Comparison of ENCODE assay signal across 9 cellular contexts in the genomic region with DNA sequence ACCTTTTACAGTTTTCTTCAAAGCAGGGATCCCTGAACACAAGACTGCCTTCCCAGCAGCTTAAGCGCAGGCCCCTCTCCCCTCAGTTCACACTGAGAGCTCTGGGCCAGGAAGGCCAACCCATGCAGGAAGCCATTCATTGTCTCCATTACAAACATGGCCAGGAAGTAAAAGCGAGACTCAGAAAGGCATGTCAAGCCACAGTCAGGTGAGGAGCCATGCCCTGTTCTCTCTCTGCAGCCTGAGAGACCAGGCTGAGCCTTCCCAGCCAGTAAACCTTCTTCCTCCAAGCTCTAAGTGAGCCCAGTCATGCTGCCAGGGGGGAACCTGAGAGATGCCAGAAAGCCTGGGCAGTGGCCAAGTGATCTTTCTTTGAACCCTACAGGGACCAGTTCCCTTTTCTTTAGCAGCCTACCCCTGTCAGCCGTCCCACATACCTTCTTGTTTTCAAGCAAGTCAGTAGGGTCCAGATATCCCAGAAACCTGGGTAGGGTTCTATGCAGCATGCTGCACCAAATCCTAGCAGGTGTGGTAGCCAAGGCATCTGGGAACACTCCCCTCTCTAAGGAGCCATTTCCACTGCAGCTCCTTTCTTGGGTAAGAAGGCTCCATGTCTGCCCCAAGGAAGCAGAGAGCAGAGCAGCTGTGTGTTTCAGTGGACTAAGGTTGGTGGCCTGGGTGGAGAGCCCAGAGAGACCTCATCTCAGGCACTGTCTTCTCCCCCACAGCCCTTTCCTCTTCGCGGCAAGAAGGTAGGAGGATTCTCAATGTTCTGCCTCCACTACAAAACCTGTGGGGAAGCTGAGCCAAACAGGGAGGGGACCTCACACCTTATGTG. TPM values are rescaled to one million over a fixed set of nuclear protein-coding genes. Genes with fewer than 3 reads are reported as not detected.
A peak's percentile ranks its signal among the peaks of the same experiment; 100 is the strongest.
DNase-seq lines count a peak whose midpoint lies in the region; ATAC-seq lines count a peak whose summit lies in the region.
"Had no signal": no experiment of that assay in that cellular context is flagged by ENCODE, and none has a peak within 500 bp of the region (broad histone marks: within the 10 kb centered on the region; RNA-seq: fewer than 3 reads in every experiment).

No MANE protein-coding gene starts in this region.

- DNase-seq in SKM-1 (lab: John Stamatoyannopoulos, UW; ENCODE audit: unreplicated experiment) (peak; percentile 69), NCI-H1417 (lab: John Stamatoyannopoulos, UW) (no peak), D341Med (ENCODE audit: low spot score) (no peak), posterior vena cava (ENCODE audit: low spot score) (no peak)
- DNase-seq in stimulated activated naive CD4-positive, alpha-beta T cell (lab: John Stamatoyannopoulos, UW) = peak; percentile 8 to 61 (median 32)

- H3K9me3 ChIP-seq in duodenal mucosa (ENCODE audit: control insufficient read depth in 1 of 2, low read length in 2 of 2) = no peaks in the 10 kb centered on the region
- H3K9me3 ChIP-seq: body of pancreas had no signal

- peaks cover 0 to 5% of the 10 kb centered on the region in 2 donors for H3K27me3 ChIP-seq in duodenal mucosa (ENCODE audit: control insufficient read depth in 1 of 2, insufficient read depth in 2 of 2, low read length in 2 of 2)
- H3K27me3 ChIP-seq: body of pancreas had no signal

- ATAC-seq in GM18498 (IDR thresholded peaks at IDR 0.05; ENCODE audit: unreplicated experiment) = peak; percentile 44
- peak; percentile 20 for ATAC-seq in HG02610 (IDR thresholded peaks at IDR 0.05; ENCODE audit: unreplicated experiment)
- ATAC-seq: body of pancreas had no signal

- H3K27ac ChIP-seq in duodenal mucosa (ENCODE audit: low read depth, low read length) = peak overlapping the region; percentile 37

- peaks cover 8 to 13% of the 10 kb centered on the region in 2 donors for H3K4me1 ChIP-seq in duodenal mucosa (ENCODE audit: control insufficient read depth in 1 of 2, insufficient read depth in 2 of 2, low read length in 2 of 2)
- H3K4me1 ChIP-seq: body of pancreas had no signal

- intact Hi-C loops in posterior vena cava (cut with DNase I) = no loop called here

- H3K4me3 ChIP-seq in duodenal mucosa (ENCODE audit: low read depth in 1 of 2, low read length in 2 of 2) = peak overlapping the region; percentile 45 to 66
- H3K4me3 ChIP-seq: body of pancreas had no signal

- H3K36me3 ChIP-seq in duodenal mucosa (ENCODE audit: control insufficient read depth in 1 of 2, insufficient read depth in 2 of 2, low read length in 2 of 2) = no peaks in the 10 kb centered on the region

- peak overlapping the region; percentile 36 to 63 for H3K9ac ChIP-seq in duodenal mucosa (ENCODE audit: low read depth in 1 of 2, low read length in 2 of 2)

RNA-seq across cellular contexts. Expression of gene TRAF3IP3, which starts 1.0 kb away (rescaled TPM):
- total RNA-seq in posterior vena cava = 1 to 10 TPM; 2.8 to 3.1 TPM

RNA-seq across cellular contexts. Expression of gene C1orf74, which starts 27.5 kb away (rescaled TPM):
- 1 to 10 TPM; 1.1 to 1.3 TPM for total RNA-seq in posterior vena cava

RNA-seq across cellular contexts. Expression of gene IRF6, which starts 49.1 kb away (rescaled TPM):
- 1 to 10 TPM; 1.8 to 2.7 TPM for total RNA-seq in posterior vena cava

RNA-seq across cellular contexts. Expression of gene HSD11B1, which starts 52.2 kb away (rescaled TPM):
- total RNA-seq in posterior vena cava = 10 to 100 TPM; 14.8 to 17.2 TPM

Comparison
In these comparisons a context has a peak if more than half of its experiments do, and no peak if none do; other contexts are left out.
1. DNase-seq: peak in SKM-1 (single experiment) and stimulated activated naive CD4-positive, alpha-beta T cell (6 of 6); none in NCI-H1417 (0 of 3), D341Med (single experiment) and posterior vena cava (single experiment).